Comparison of ENCODE assay signal across 8 cellular contexts in genomic region chr12:50505945-50506344, GRCh38. TPM values are rescaled to one million over a fixed set of nuclear protein-coding genes. Genes with fewer than 3 reads are reported as not detected.
DNase-seq lines count a peak whose midpoint lies in the region; ATAC-seq and TF ChIP-seq lines count a peak whose summit lies in the region.

No MANE protein-coding gene starts in this region.

- H3K9ac ChIP-seq in HUES64 (ENCODE audit: low read depth, low read length) = peak overlapping the region; percentile 93; the same call in 1 of the 2 replicates

- H3K27ac Mint-ChIP-seq in activated naive CD8-positive, alpha-beta T cell treated with anti-CD3 and anti-CD28 coated beads for 36 hours = peak overlapping the region; percentile 92

- 7% methylated on average over 3 of the region's 3 CpGs for WGBS in HUES64
- under 1% methylated on average over 3 of the region's 3 CpGs for WGBS in right cardiac atrium
- WGBS in psoas muscle, 3 donors = 1 to 3% (median 2%) methylated on average over 3 of the region's 3 CpGs

- H3K27ac ChIP-seq in HUES64 (ENCODE audit: low read depth, low read length) (no peak overlapping the region), right cardiac atrium (ENCODE audit: low read length) (peak overlapping the region; percentile 79), psoas muscle (peak overlapping the region; percentile 97)

- H3K4me3 Mint-ChIP-seq in activated naive CD8-positive, alpha-beta T cell treated with anti-CD3 and anti-CD28 coated beads for 36 hours = peak overlapping the region; percentile 97

- ATAC-seq in right cardiac atrium = peak; percentile 19 to 37
- no peak for ATAC-seq in psoas muscle
- ATAC-seq in GM18519 (IDR thresholded peaks at IDR 0.05; ENCODE audit: low FRiP score, unreplicated experiment) = no peak

- H3K4me1 ChIP-seq in BE2C (no peaks in the 10 kb centered on the region), HUES64 (ENCODE audit: insufficient read depth, low read length) (peaks cover 15% of the 10 kb centered on the region; the same call in 1 of the 2 replicates), right cardiac atrium (ENCODE audit: control insufficient read depth, insufficient read depth, low read length) (peaks cover 7% of the 10 kb centered on the region), psoas muscle (peaks cover 47% of the 10 kb centered on the region)

- no peaks in the 10 kb centered on the region for H3K9me3 Mint-ChIP-seq in activated naive CD8-positive, alpha-beta T cell treated with anti-CD3 and anti-CD28 coated beads for 36 hours

- H3K4me3 ChIP-seq in BE2C (ENCODE audit: low read depth, low read length) = peak overlapping the region; percentile 98
- H3K4me3 ChIP-seq in HUES64 (ENCODE audit: low read length) = peak overlapping the region; percentile 92
- peak overlapping the region; percentile 73 for H3K4me3 ChIP-seq in right cardiac atrium (ENCODE audit: low read length)
- peak overlapping the region; percentile 98 for H3K4me3 ChIP-seq in psoas muscle

- peaks cover 52% of the 10 kb centered on the region for H3K4me1 Mint-ChIP-seq in activated naive CD8-positive, alpha-beta T cell treated with anti-CD3 and anti-CD28 coated beads for 36 hours

- DNase-seq in BE2C (no peak), right cardiac atrium (peak in 1 of 3 donors; percentile 65), psoas muscle (no peak), GOT3 (lab: John Stamatoyannopoulos, UW) (no peak), DMS114 treated with DMSO at 0.1 percent for 48 hours (lab: John Stamatoyannopoulos, UW; ENCODE audit: unreplicated experiment) (no peak)
- DNase-seq in activated naive CD8-positive, alpha-beta T cell treated with anti-CD3 and anti-CD28 coated beads for 36 hours = no peak

- intact Hi-C loops in right cardiac atrium (cut with DNase I) (loop anchor here (2.0 to 10.0 kb wide), 4 partner anchors 131 to 229 kb away; no protein-coding TSS in a partner anchor), psoas muscle (cut with DNase I) (loop anchor here (2.0 to 5.0 kb wide), 3 partner anchors 66 to 231 kb away; no protein-coding TSS in a partner anchor)

- TF ChIP-seq CTCF in BE2C (IDR thresholded peaks at IDR 0.05; ENCODE audit: low read depth, low read length) (no peak), psoas muscle (IDR thresholded peaks at IDR 0.05) (no peak)

- no peaks in the 10 kb centered on the region for H3K27me3 Mint-ChIP-seq in activated naive CD8-positive, alpha-beta T cell treated with anti-CD3 and anti-CD28 coated beads for 36 hours

- H3K9me3 ChIP-seq in BE2C (no peaks in the 10 kb centered on the region), HUES64 (ENCODE audit: insufficient read depth, low read depth, low read length) (no peaks in the 10 kb centered on the region), right cardiac atrium (ENCODE audit: control insufficient read depth, low read length) (no peaks in the 10 kb centered on the region), psoas muscle (no peaks in the 10 kb centered on the region)

- peaks cover 5% of the 10 kb centered on the region for H3K36me3 Mint-ChIP-seq in activated naive CD8-positive, alpha-beta T cell treated with anti-CD3 and anti-CD28 coated beads for 36 hours

- no peaks in the 10 kb centered on the region for H3K27me3 ChIP-seq in BE2C
- H3K27me3 ChIP-seq in HUES64 (ENCODE audit: insufficient read depth, low read length) = no peaks in the 10 kb centered on the region
- no peaks in the 10 kb centered on the region for H3K27me3 ChIP-seq in right cardiac atrium (ENCODE audit: control insufficient read depth, insufficient read depth)
- H3K27me3 ChIP-seq in psoas muscle (ENCODE audit: insufficient read depth in 3 of 3, low read length in 2 of 3) = no peaks in the 10 kb centered on the region

- H3K36me3 ChIP-seq in BE2C (no peaks in the 10 kb centered on the region; the same call in 1 of the 2 replicates), HUES64 (ENCODE audit: insufficient read depth, low read length) (peaks cover 4% of the 10 kb centered on the region; the same call in 1 of the 2 replicates), psoas muscle (ENCODE audit: insufficient read depth in 1 of 2, low read depth in 1 of 2) (no peaks in the 10 kb centered on the region)

RNA-seq across cellular contexts. Expression of gene DIP2B, which starts 1.2 kb away (rescaled TPM):
- polyA plus RNA-seq in BE2C (2012; ENCODE audit: insufficient read depth, insufficient read length, low read depth) = 14.2 TPM
- polyA plus RNA-seq in HUES64 (2013, experiment 1 of 2) = 13.2 TPM
- polyA plus RNA-seq in HUES64 (2013, experiment 2 of 2) = 12.9 TPM
- total RNA-seq in activated naive CD8-positive, alpha-beta T cell treated with anti-CD3 and anti-CD28 coated beads for 36 hours = 10 to 100 TPM; 21.4 to 22.5 TPM
- total RNA-seq in right cardiac atrium (10 to 100 TPM; 10.7 to 16.8 (median 12.4) TPM), psoas muscle (10 to 100 TPM in 1 of 4 donors, 1 to 10 TPM in 3; 8.6 to 10.7 (median 9.4) TPM)
- polyA plus RNA-seq in right cardiac atrium (3.8 TPM), psoas muscle (1 to 10 TPM; 2.2 to 7.1 (median 4.5) TPM)

Comparison
In these comparisons a context has a peak if more than half of its experiments do, and no peak if none do; other contexts are left out.
1. ATAC-seq: peak in right cardiac atrium (2 of 2); none in psoas muscle (0 of 4) and GM18519 (single experiment).
2. Peak in every context shown above with its lines, with median percentiles within 50 percentile points of each other: H3K4me3 ChIP-seq.